Comparison of ENCODE assay signal across 1 cellular context in genomic region chr19:5032101-5032967, GRCh38.
TF ChIP-seq lines count a peak whose summit lies in the region.

No MANE protein-coding gene starts in this region.

TF ChIP-seq in GM23338, 12 proteins besides CTCF, POLR2A, EP300 and RAD21 (continued from another document):
- TF ChIP-seq REST (IDR thresholded peaks at IDR 0.05; ENCODE audit: unreplicated experiment) (no peak), POLR2AphosphoS5 (IDR thresholded peaks at IDR 0.05; ENCODE audit: low read depth) (no peak), ZNF462 (CRISPR knock-in tag; IDR thresholded peaks at IDR 0.05) (no peak), ETS1 (IDR thresholded peaks at IDR 0.05) (no peak), EZH2phosphoT487 (IDR thresholded peaks at IDR 0.05; ENCODE audit: unreplicated experiment) (no peak), JUNB (IDR thresholded peaks at IDR 0.05; ENCODE audit: unreplicated experiment) (no peak), CREB1 (CRISPR knock-in tag; IDR thresholded peaks at IDR 0.05; ENCODE audit: low read depth) (no peak), NANOG (IDR thresholded peaks at IDR 0.05; ENCODE audit: borderline replicate concordance) (no peak), STAT1 (IDR thresholded peaks at IDR 0.05; ENCODE audit: unreplicated experiment) (no peak)
TF ChIP-seq in GM23338: peak in this region for 0.
